27 cellular contexts compared by ENCODE assay signal in the genomic region with DNA sequence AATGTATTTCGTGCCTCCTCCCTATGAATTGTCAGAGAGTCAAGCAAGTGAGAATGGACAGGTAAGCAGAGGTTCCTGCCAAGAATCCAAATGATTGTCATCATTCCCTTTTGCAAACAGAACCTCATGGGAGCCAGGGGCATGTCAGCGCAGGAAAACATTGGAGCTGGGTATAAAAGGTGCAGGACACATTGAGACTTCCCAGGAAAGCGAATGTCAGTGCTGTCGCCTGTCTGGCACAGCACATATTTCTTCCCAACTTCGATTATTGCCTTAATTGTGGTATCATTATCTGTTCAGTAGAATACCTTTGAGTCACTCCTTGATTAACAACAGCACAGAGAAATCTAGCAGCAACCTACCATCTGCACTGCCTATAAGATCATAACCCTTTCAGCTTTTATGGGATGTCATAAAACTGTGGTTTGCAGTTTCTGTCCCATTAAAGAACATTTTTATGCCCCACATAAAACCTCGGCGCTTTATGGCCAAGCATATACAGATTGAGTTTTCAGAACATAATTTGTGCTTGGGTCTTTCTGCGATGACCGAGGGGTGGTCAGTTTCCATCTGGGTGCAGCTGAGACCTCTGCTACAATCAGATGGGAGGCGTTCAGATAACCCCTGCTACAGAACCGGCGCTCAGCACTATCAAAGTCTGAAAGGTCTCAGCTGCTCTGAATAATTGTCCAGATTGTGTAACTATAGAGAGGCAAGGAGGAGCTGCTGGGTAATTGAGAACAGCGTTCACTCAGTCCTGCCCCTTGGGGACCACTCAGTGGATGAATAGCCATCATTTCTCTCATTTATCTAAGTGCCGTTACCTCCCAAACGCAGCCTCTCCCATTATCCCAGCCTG.
DNase-seq lines count a peak whose midpoint lies in the region; ATAC-seq and TF ChIP-seq lines count a peak whose summit lies in the region.
"Had no signal": no experiment of that assay in that cellular context is flagged by ENCODE, and none has a peak within 500 bp of the region (broad histone marks: within the 10 kb centered on the region; RNA-seq: fewer than 3 reads in every experiment).

No MANE protein-coding gene starts in this region.

- H3K4me1 ChIP-seq in HEK293 (ENCODE audit: control insufficient read depth, insufficient read depth, low read length), result no peaks in the 10 kb centered on the region
- H3K4me1 ChIP-seq: uterus had no signal

- CTCF ChIA-PET in HEK293 (lab: Yijun Ruan, JAX), result no interaction called here

- H3K36me3 ChIP-seq in HEK293 (ENCODE audit: control insufficient read depth in 2 of 2, insufficient read depth in 1 of 2, low read length in 2 of 2), result no peaks in the 10 kb centered on the region
- H3K36me3 ChIP-seq: cardiac muscle cell, uterus, WERI-Rb-1 had no signal

- ATAC-seq in GM19328 (IDR thresholded peaks at IDR 0.05; ENCODE audit: unreplicated experiment), result no peak
- ATAC-seq in HG03342 (IDR thresholded peaks at IDR 0.05; ENCODE audit: unreplicated experiment), result no peak
- ATAC-seq: activated naive CD4-positive, alpha-beta T cell treated with anti-CD3 and anti-CD28 coated beads, Interleukin-2, amount 50 U/mL, for 72 hours; SK-N-SH treated with all-trans-retinoic acid at 6 μM for 48 hours had no signal

- no peak overlapping the region for H3K27ac ChIP-seq in HEK293 (ENCODE audit: extremely low read depth, low read depth, low read length)
- H3K27ac ChIP-seq in VCaP, result peak overlapping the region; percentile 28
- H3K27ac ChIP-seq: cardiac muscle cell, HL-60, RWPE1, WERI-Rb-1 had no signal

- POLR2A ChIA-PET in HEK293 (lab: Yijun Ruan, JAX), result no interaction called here

- no peaks in the 10 kb centered on the region for H3K9me3 ChIP-seq in HEK293 (ENCODE audit: control insufficient read depth, insufficient read depth, low read depth, low read length)
- H3K9me3 ChIP-seq: uterus had no signal

- no peak overlapping the region for H3K4me3 ChIP-seq in HEK293 (ENCODE audit: low read depth, low read length)
- H3K4me3 ChIP-seq: cardiac muscle cell, uterus had no signal

- TF ChIP-seq CTCF in HEK293 (tag by site-specific recombination; IDR thresholded peaks at IDR 0.05) (no peak), VCaP (conservative IDR thresholded peaks at IDR 0.05) (no peak)

- peak; percentile 39 for DNase-seq in NCI-H187 treated with DMSO at 0.1 percent for 48 hours (lab: John Stamatoyannopoulos, UW)
- peak; percentile 71 for DNase-seq in left kidney (ENCODE audit: low read depth, low spot score)
- DNase-seq in NCI-H2081 treated with DMSO at 0.1 percent for 48 hours (lab: John Stamatoyannopoulos, UW), result no peak
- no peak for DNase-seq in stimulated activated CD4-positive, alpha-beta T cell treated with anti-CD3 and anti-CD28 coated beads, Interleukin-15, amount 100 ng/mL, for 24 hours
- DNase-seq: ACHN; activated CD4-positive, alpha-beta T cell treated with anti-CD3 and anti-CD28 coated beads, Interleukin-2, amount 50 U/mL, for 4 hours; activated CD8-positive, alpha-beta memory T cell treated with anti-CD3 and anti-CD28 coated beads, Interleukin-2, amount 50 U/mL, for 48 hours; anterior cingulate cortex; DMS79; H9; mesenchymal stem cell; naive B cell; NCI-H1048; NCI-H526 treated with DMSO at 0.1 percent for 48 hours; stimulated activated CD4-positive, alpha-beta T cell treated with anti-CD3 and anti-CD28 coated beads, Interleukin-4, amount 100 ng/mL, for 4 hours; stimulated activated naive CD4-positive, alpha-beta T cell; WERI-Rb-1 had no signal

TF ChIP-seq in HEK293, 187 proteins besides CTCF, POLR2A, EP300 and RAD21 (continues in another document):
- TF ChIP-seq ZNF530 (tag by site-specific recombination; IDR thresholded peaks at IDR 0.05; ENCODE audit: low read depth), result no peak
- TF ChIP-seq SP7 (tag by site-specific recombination; IDR thresholded peaks at IDR 0.05), result peak; percentile 85
- TF ChIP-seq ZNF19 (tag by site-specific recombination; IDR thresholded peaks at IDR 0.05; ENCODE audit: low read depth), result no peak
- peak; percentile 85 for TF ChIP-seq ZNF561 (tag by site-specific recombination; IDR thresholded peaks at IDR 0.05; ENCODE audit: borderline replicate concordance)
- 0 out of 2 replicates have a peak, but pooled peaks have one; percentile 40 for TF ChIP-seq OVOL3 (tag by site-specific recombination; IDR thresholded peaks at IDR 0.05)
- TF ChIP-seq ZNF37A (tag by site-specific recombination; IDR thresholded peaks at IDR 0.05), result no peak
- TF ChIP-seq GFI1B (tag by site-specific recombination; IDR thresholded peaks at IDR 0.05), result peak; percentile 49; the same call in 1 of the 2 replicates
- TF ChIP-seq WT1 (tag by site-specific recombination; IDR thresholded peaks at IDR 0.05), result peak; percentile 97
- no peak for TF ChIP-seq ZNF112 (tag by site-specific recombination; IDR thresholded peaks at IDR 0.05)
- no peak for TF ChIP-seq ZNF292 (tag by site-specific recombination; IDR thresholded peaks at IDR 0.05; ENCODE audit: borderline replicate concordance, low read depth)
- TF ChIP-seq ZNF548 (tag by site-specific recombination; IDR thresholded peaks at IDR 0.05), result no peak
- TF ChIP-seq ZNF423 (tag by site-specific recombination; IDR thresholded peaks at IDR 0.05), result peak; percentile 39; the same call in 1 of the 2 replicates
- no peak for TF ChIP-seq ZNF239 (tag by site-specific recombination; IDR thresholded peaks at IDR 0.05)
- TF ChIP-seq ZNF488 (tag by site-specific recombination; IDR thresholded peaks at IDR 0.05), result 0 out of 2 replicates have a peak, but pooled peaks have one; percentile 23
- TF ChIP-seq, protein P1, sequence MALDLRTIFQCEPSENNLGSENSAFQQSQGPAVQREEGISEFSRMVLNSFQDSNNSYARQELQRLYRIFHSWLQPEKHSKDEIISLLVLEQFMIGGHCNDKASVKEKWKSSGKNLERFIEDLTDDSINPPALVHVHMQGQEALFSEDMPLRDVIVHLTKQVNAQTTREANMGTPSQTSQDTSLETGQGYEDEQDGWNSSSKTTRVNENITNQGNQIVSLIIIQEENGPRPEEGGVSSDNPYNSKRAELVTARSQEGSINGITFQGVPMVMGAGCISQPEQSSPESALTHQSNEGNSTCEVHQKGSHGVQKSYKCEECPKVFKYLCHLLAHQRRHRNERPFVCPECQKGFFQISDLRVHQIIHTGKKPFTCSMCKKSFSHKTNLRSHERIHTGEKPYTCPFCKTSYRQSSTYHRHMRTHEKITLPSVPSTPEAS (tag by site-specific recombination; IDR thresholded peaks at IDR 0.05), result no peak
- TF ChIP-seq HOXA7 (CRISPR knock-in tag; IDR thresholded peaks at IDR 0.05; ENCODE audit: borderline replicate concordance), result no peak
- 0 out of 2 replicates have a peak, but pooled peaks have one; percentile 7 for TF ChIP-seq ZNF302 (tag by site-specific recombination; IDR thresholded peaks at IDR 0.05; ENCODE audit: low read depth)
- no peak for TF ChIP-seq ZNF169 (tag by site-specific recombination; IDR thresholded peaks at IDR 0.05)
- peak; percentile 79; the same call in 1 of the 2 replicates for TF ChIP-seq ZBTB44 (tag by site-specific recombination; IDR thresholded peaks at IDR 0.05)
- TF ChIP-seq ZNF221 (tag by site-specific recombination; IDR thresholded peaks at IDR 0.05; ENCODE audit: borderline replicate concordance), result no peak
- 0 out of 2 replicates have a peak, but pooled peaks have one; percentile 27 for TF ChIP-seq BCL11A (tag by site-specific recombination; IDR thresholded peaks at IDR 0.05; ENCODE audit: low read depth)
- TF ChIP-seq ZNF140 (tag by site-specific recombination; IDR thresholded peaks at IDR 0.05), result no peak
- TF ChIP-seq TRIM28 (IDR thresholded peaks at IDR 0.05; ENCODE audit: borderline replicate concordance, low read length), result peak; percentile 96
- no peak for TF ChIP-seq KLF7 (tag by site-specific recombination; IDR thresholded peaks at IDR 0.05; ENCODE audit: borderline replicate concordance)
- TF ChIP-seq ZBTB21 (tag by site-specific recombination; IDR thresholded peaks at IDR 0.05), result no peak
- TF ChIP-seq, protein P2, sequence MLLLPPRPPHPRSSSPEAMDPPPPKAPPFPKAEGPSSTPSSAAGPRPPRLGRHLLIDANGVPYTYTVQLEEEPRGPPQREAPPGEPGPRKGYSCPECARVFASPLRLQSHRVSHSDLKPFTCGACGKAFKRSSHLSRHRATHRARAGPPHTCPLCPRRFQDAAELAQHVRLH (tag by site-specific recombination; IDR thresholded peaks at IDR 0.05), result peak; percentile 91

Comparison
In these comparisons a context has a peak if more than half of its experiments do, and no peak if none do; other contexts are left out.
1. DNase-seq: peak in NCI-H187 treated with DMSO at 0.1 percent for 48 hours (single experiment) and left kidney (single experiment); none in NCI-H2081 treated with DMSO at 0.1 percent for 48 hours (single experiment) and stimulated activated CD4-positive, alpha-beta T cell treated with anti-CD3 and anti-CD28 coated beads, Interleukin-15, amount 100 ng/mL, for 24 hours (single experiment).